15 cellular contexts compared by ENCODE assay signal in genomic region chr7:2979951-2980350, GRCh38.
DNase-seq lines count a peak whose midpoint lies in the region; ATAC-seq and TF ChIP-seq lines count a peak whose summit lies in the region.
"Had no signal": no experiment of that assay in that cellular context is flagged by ENCODE, and none has a peak within 500 bp of the region (broad histone marks: within the 10 kb centered on the region; RNA-seq: fewer than 3 reads in every experiment).

No MANE protein-coding gene starts in this region.

- H3K4me1 ChIP-seq in CD8-positive, alpha-beta T cell (ENCODE audit: insufficient read depth, low read length) = peaks cover 71% of the 10 kb centered on the region
- no peaks in the 10 kb centered on the region; the same call in 1 of the 2 replicates for H3K4me1 ChIP-seq in H9 (ENCODE audit: insufficient read depth, low read length)
- H3K4me1 ChIP-seq: adrenal gland had no signal

- H2BK20ac ChIP-seq in H9 (ENCODE audit: low read depth, low read length, poor library complexity, severe bottlenecking) = no peak overlapping the region

- no peak for TF ChIP-seq CTCF in CD8-positive, alpha-beta T cell (IDR thresholded peaks at IDR 0.05)
- no peak for TF ChIP-seq CTCF in H9 (conservative IDR thresholded peaks at IDR 0.05)

- H3K9me3 ChIP-seq in CD8-positive, alpha-beta T cell (ENCODE audit: low read length) = no peaks in the 10 kb centered on the region
- H3K9me3 ChIP-seq in H9 (ENCODE audit: control insufficient read depth, low read depth, low read length) = no peaks in the 10 kb centered on the region
- H3K9me3 ChIP-seq: adrenal gland had no signal

- H3K36me3 Mint-ChIP-seq in CD8-positive, alpha-beta T cell = peaks cover 35% of the 10 kb centered on the region
- no peaks in the 10 kb centered on the region; a peak in 1 of 7 replicates for H3K36me3 Mint-ChIP-seq in H9 (ENCODE audit: insufficient read depth in 1 of 3, low read depth in 3 of 3)
- H3K36me3 Mint-ChIP-seq in activated naive CD8-positive, alpha-beta T cell treated with anti-CD3 and anti-CD28 coated beads, Interleukin-2, amount 10 ng/mL, durations not matched to agents 7 days and 5 days = peaks cover 32% of the 10 kb centered on the region
- H3K36me3 Mint-ChIP-seq in natural killer cell treated with Interleukin-12 subunit alpha and Interleukin-12 subunit beta and Interleukin-15 and Interleukin-18, amount 100 ng/mL, for 72 hours = no peaks in the 10 kb centered on the region

- H3K79me2 ChIP-seq in H9 (ENCODE audit: insufficient read depth, low read length) = no peaks in the 10 kb centered on the region

- no peak overlapping the region for H3T11ph ChIP-seq in H9 (ENCODE audit: low read length)

- no peak overlapping the region for H3K9ac ChIP-seq in H9 (ENCODE audit: extremely low read depth, insufficient read length, low read length)

- H3K27me3 Mint-ChIP-seq in CD8-positive, alpha-beta T cell (ENCODE audit: low read depth) = no peaks in the 10 kb centered on the region
- H3K27me3 Mint-ChIP-seq in H9 (ENCODE audit: low read depth) = peaks cover 1% of the 10 kb centered on the region; the same call in 1 of the 2 replicates
- H3K27me3 Mint-ChIP-seq in activated naive CD8-positive, alpha-beta T cell treated with anti-CD3 and anti-CD28 coated beads, Interleukin-2, amount 10 ng/mL, durations not matched to agents 7 days and 5 days = no peaks in the 10 kb centered on the region
- no peaks in the 10 kb centered on the region for H3K27me3 Mint-ChIP-seq in natural killer cell treated with Interleukin-12 subunit alpha and Interleukin-12 subunit beta and Interleukin-15 and Interleukin-18, amount 100 ng/mL, for 72 hours

- WGBS in H9 (ENCODE audit: extremely low coverage, insufficient read length, low lambda C conversion rate) = no CpG with 5 or more reads among the region's 13 CpGs

- H3K23me2 ChIP-seq in H9 (ENCODE audit: insufficient read length, low read depth, low read length, poor library complexity, severe bottlenecking) = no peaks in the 10 kb centered on the region

- H2BK5ac ChIP-seq in H9 (ENCODE audit: insufficient read length, low read length) = no peak overlapping the region

- CTCF ChIA-PET in CD8-positive, alpha-beta T cell (lab: Charles Lee) = interaction anchor here (1.0 kb wide), 1 partner anchor 15 kb away, joined by 3 read pairs; no protein-coding TSS in a partner anchor

- H3K36me3 ChIP-seq in CD8-positive, alpha-beta T cell (ENCODE audit: insufficient read depth, low read length) = no peaks in the 10 kb centered on the region
- H3K36me3 ChIP-seq: adrenal gland had no signal

- no peak overlapping the region for H3K27ac ChIP-seq in CD8-positive, alpha-beta T cell (ENCODE audit: low read depth, low read length)
- no peak overlapping the region for H3K27ac ChIP-seq in H9 (ENCODE audit: insufficient read length, low read depth, low read length)
- H3K27ac ChIP-seq: C4-2B had no signal

- H2AK5ac ChIP-seq in H9 (ENCODE audit: insufficient read length, low read length) = no peak overlapping the region

- no peak overlapping the region for H3K56ac ChIP-seq in H9 (ENCODE audit: insufficient read length, low read depth, low read length)

- H3K14ac ChIP-seq in H9 (ENCODE audit: insufficient read depth, low read length) = no peak overlapping the region

- H3K23ac ChIP-seq in H9 (ENCODE audit: insufficient read length, low read depth, low read length) = no peak overlapping the region

- H3K4me2 ChIP-seq in H9 (ENCODE audit: insufficient read depth, insufficient read length, low read length) = no peak overlapping the region

- H3K4me3 Mint-ChIP-seq in CD8-positive, alpha-beta T cell = peak overlapping the region; percentile 85
- H3K4me3 Mint-ChIP-seq in H9 = no peak overlapping the region
- peak overlapping the region; percentile 79 for H3K4me3 Mint-ChIP-seq in activated naive CD8-positive, alpha-beta T cell treated with anti-CD3 and anti-CD28 coated beads, Interleukin-2, amount 10 ng/mL, durations not matched to agents 7 days and 5 days
- H3K4me3 Mint-ChIP-seq in natural killer cell treated with Interleukin-12 subunit alpha and Interleukin-12 subunit beta and Interleukin-15 and Interleukin-18, amount 100 ng/mL, for 72 hours = peak overlapping the region; percentile 66

- H4K20me1 ChIP-seq in H9 (ENCODE audit: control insufficient read depth, insufficient read depth, insufficient read length) = no peaks in the 10 kb centered on the region

- no peaks in the 10 kb centered on the region for H3K79me1 ChIP-seq in H9 (ENCODE audit: insufficient read depth, low read depth, low read length, poor library complexity, severe bottlenecking)

- intact Hi-C loops in CD8-positive, alpha-beta T cell (cut with DNase I, micrococcal nuclease) = loop anchor here (2.0 to 10.0 kb wide), 3 partner anchors 17 to 85 kb away; partner anchors contain the start of gene CARD11 (in 1 of the 2)

- H4K91ac ChIP-seq in H9 (ENCODE audit: insufficient read length, low read depth, low read length) = no peak overlapping the region

- no peak overlapping the region for H4K8ac ChIP-seq in H9 (replicated peaks; ENCODE audit: insufficient read length, low read depth, low read length)

- no peak overlapping the region for H4K5ac ChIP-seq in H9 (ENCODE audit: insufficient read length, low read depth, low read length)

- no peaks in the 10 kb centered on the region for H3K27me3 ChIP-seq in CD8-positive, alpha-beta T cell (ENCODE audit: insufficient read depth, low read length)
- no peaks in the 10 kb centered on the region for H3K27me3 ChIP-seq in H9 (ENCODE audit: insufficient read depth, low read length)
- H3K27me3 ChIP-seq: adrenal gland had no signal

- ATAC-seq in CD8-positive, alpha-beta T cell = no peak
- ATAC-seq in activated naive CD8-positive, alpha-beta T cell treated with anti-CD3 and anti-CD28 coated beads, Interleukin-2, amount 10 ng/mL, durations not matched to agents 7 days and 5 days (ENCODE audit: low read depth) = no peak
- ATAC-seq in natural killer cell treated with Interleukin-12 subunit alpha and Interleukin-12 subunit beta and Interleukin-15 and Interleukin-18, amount 100 ng/mL, for 72 hours = no peak
- ATAC-seq in HG03442 (IDR thresholded peaks at IDR 0.05; ENCODE audit: unreplicated experiment) (no peak), GM19328 (IDR thresholded peaks at IDR 0.05; ENCODE audit: unreplicated experiment) (no peak)
- ATAC-seq: K562, left colon had no signal

- no peaks in the 10 kb centered on the region for H3K9me3 Mint-ChIP-seq in CD8-positive, alpha-beta T cell
- H3K9me3 Mint-ChIP-seq in H9 = no peaks in the 10 kb centered on the region
- H3K9me3 Mint-ChIP-seq in activated naive CD8-positive, alpha-beta T cell treated with anti-CD3 and anti-CD28 coated beads, Interleukin-2, amount 10 ng/mL, durations not matched to agents 7 days and 5 days = no peaks in the 10 kb centered on the region
- H3K9me3 Mint-ChIP-seq in natural killer cell treated with Interleukin-12 subunit alpha and Interleukin-12 subunit beta and Interleukin-15 and Interleukin-18, amount 100 ng/mL, for 72 hours = no peaks in the 10 kb centered on the region

- H3K18ac ChIP-seq in H9 (ENCODE audit: insufficient read length, low read depth, low read length) = no peak overlapping the region

- H2AFZ ChIP-seq in H9 (ENCODE audit: low read length) = no peak overlapping the region

- H3K27ac Mint-ChIP-seq in CD8-positive, alpha-beta T cell = peak overlapping the region; percentile 87
- peak overlapping the region in 2 of 3 experiments; percentile 12 to 73; a peak in 2 of 7 replicates for H3K27ac Mint-ChIP-seq in H9
- peak overlapping the region; percentile 89 for H3K27ac Mint-ChIP-seq in activated naive CD8-positive, alpha-beta T cell treated with anti-CD3 and anti-CD28 coated beads, Interleukin-2, amount 10 ng/mL, durations not matched to agents 7 days and 5 days
- H3K27ac Mint-ChIP-seq in natural killer cell treated with Interleukin-12 subunit alpha and Interleukin-12 subunit beta and Interleukin-15 and Interleukin-18, amount 100 ng/mL, for 72 hours = peak overlapping the region; percentile 83 to 91

- peak overlapping the region; percentile 40 for H3K4me3 ChIP-seq in CD8-positive, alpha-beta T cell (ENCODE audit: low read depth, low read length)
- H3K4me3 ChIP-seq: adrenal gland, K562 had no signal

- H2BK12ac ChIP-seq in H9 (ENCODE audit: insufficient read length, low read depth, low read length) = no peak overlapping the region

- H2BK15ac ChIP-seq in H9 (ENCODE audit: low read depth, low read length) = no peak overlapping the region

- H3K4ac ChIP-seq in H9 (ENCODE audit: low read depth, low read length) = no peak overlapping the region

- no peak overlapping the region for H2BK120ac ChIP-seq in H9 (ENCODE audit: low read depth, low read length, poor library complexity, severe bottlenecking)

- no peak for DNase-seq in CD8-positive, alpha-beta T cell
- DNase-seq in H9 (no peak), cerebellar cortex (ENCODE audit: low spot score) (no peak)
- peak; percentile 43 for DNase-seq in activated naive CD8-positive, alpha-beta T cell treated with anti-CD3 and anti-CD28 coated beads, Interleukin-2, amount 10 ng/mL, durations not matched to agents 7 days and 5 days
- no peak for DNase-seq in natural killer cell treated with Interleukin-12 subunit alpha and Interleukin-12 subunit beta and Interleukin-15 and Interleukin-18, amount 100 ng/mL, for 72 hours (ENCODE audit: low spot score)
- DNase-seq: activated CD4-positive, alpha-beta T cell treated with anti-CD3 and anti-CD28 coated beads, Interleukin-2, amount 50 U/mL, for 1 hour; HCEC 1CT; NCI-H1436 treated with DMSO at 0.1 percent for 48 hours; NCI-H524 had no signal

- H3K4me1 Mint-ChIP-seq in CD8-positive, alpha-beta T cell (ENCODE audit: low read depth) = peaks cover 80% of the 10 kb centered on the region
- peaks cover 18 to 21% of the 10 kb centered on the region in 2 experiments for H3K4me1 Mint-ChIP-seq in H9
- peaks cover 68% of the 10 kb centered on the region for H3K4me1 Mint-ChIP-seq in activated naive CD8-positive, alpha-beta T cell treated with anti-CD3 and anti-CD28 coated beads, Interleukin-2, amount 10 ng/mL, durations not matched to agents 7 days and 5 days
- H3K4me1 Mint-ChIP-seq in natural killer cell treated with Interleukin-12 subunit alpha and Interleukin-12 subunit beta and Interleukin-15 and Interleukin-18, amount 100 ng/mL, for 72 hours (ENCODE audit: low read depth in 2 of 2) = peaks cover 63 to 76% of the 10 kb centered on the region in 2 donors

- POLR2A ChIA-PET in CD8-positive, alpha-beta T cell (lab: Charles Lee) = interaction anchor here (1.1 to 1.5 kb wide), 2 partner anchors 15 to 31 kb away, joined by 3 read pairs; no protein-coding TSS in a partner anchor
- POLR2A ChIA-PET in activated naive CD8-positive, alpha-beta T cell treated with anti-CD3 and anti-CD28 coated beads, Interleukin-2, amount 10 ng/mL, durations not matched to agents 7 days and 5 days (lab: Charles Lee) = interaction anchor here (0.6 to 3.2 kb wide), 7 partner anchors 14 to 83 kb away, joined by 3 to 9 read pairs (median 3); no protein-coding TSS in a partner anchor

Comparison
In these comparisons a context has a peak if more than half of its experiments do, and no peak if none do; other contexts are left out.
1. H3K4me3 Mint-ChIP-seq: peak in CD8-positive, alpha-beta T cell (single experiment), activated naive CD8-positive, alpha-beta T cell treated with anti-CD3 and anti-CD28 coated beads, Interleukin-2, amount 10 ng/mL, durations not matched to agents 7 days and 5 days (single experiment) and natural killer cell treated with Interleukin-12 subunit alpha and Interleukin-12 subunit beta and Interleukin-15 and Interleukin-18, amount 100 ng/mL, for 72 hours (single experiment); none in H9 (0 of 2).
2. Peak in every context shown above with its lines, with median percentiles within 50 percentile points of each other: H3K27ac Mint-ChIP-seq.